In the genomic region with DNA sequence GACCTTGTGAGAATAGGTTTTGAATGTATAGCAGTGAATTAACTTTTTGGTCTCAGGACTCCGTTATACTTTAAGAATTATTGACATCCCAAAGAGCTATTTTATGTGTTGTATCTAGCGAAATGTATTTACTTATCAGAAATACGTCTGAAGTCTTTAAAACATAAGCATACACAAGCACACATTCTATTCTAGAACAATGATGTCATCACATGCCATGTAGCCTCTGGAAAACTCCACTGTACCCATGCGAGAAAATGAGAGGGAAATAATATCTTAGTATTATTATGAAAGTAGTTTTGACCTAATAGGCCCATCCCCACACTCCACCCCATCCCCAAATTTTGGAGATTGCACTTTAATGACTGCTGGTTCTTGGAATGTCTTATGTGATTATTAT, we compare ENCODE assay signal across 9 cellular contexts. TPM values are rescaled to one million over a fixed set of nuclear protein-coding genes. Genes with fewer than 3 reads are reported as not detected.
DNase-seq lines count a peak whose midpoint lies in the region; ATAC-seq, FAIRE-seq and TF ChIP-seq lines count a peak whose summit lies in the region.
"Had no signal": no experiment of that assay in that cellular context is flagged by ENCODE, and none has a peak within 500 bp of the region (broad histone marks: within the 10 kb centered on the region; RNA-seq: fewer than 3 reads in every experiment).

No MANE protein-coding gene starts in this region.

- ATAC-seq in gastrocnemius medialis: peak in 1 of 2 donors; percentile 41

- H3K27ac ChIP-seq in H9 (ENCODE audit: insufficient read length, low read depth, low read length) (no peak overlapping the region), VCaP (peak overlapping the region; percentile 98), gastrocnemius medialis (peak overlapping the region; percentile 90 to 96 (median 94))

- H3K4me1 Mint-ChIP-seq in H9: peaks cover 9 to 22% of the 10 kb centered on the region in 2 experiments

- no peak overlapping the region for H2AK5ac ChIP-seq in H9 (ENCODE audit: insufficient read length, low read length)

- FAIRE-seq in urothelium cell line (lab: Jason Lieb, UNC) (no peak), D721Med (lab: Jason Lieb, UNC) (no peak)
- FAIRE-seq: colon had no signal

- peaks cover 0 to 6% of the 10 kb centered on the region in 2 experiments; a peak in 1 of 5 replicates for H3K9me3 Mint-ChIP-seq in H9

- no peak overlapping the region for H3T11ph ChIP-seq in H9 (ENCODE audit: low read length)

- H4K8ac ChIP-seq in H9 (replicated peaks; ENCODE audit: insufficient read length, low read depth, low read length): no peak overlapping the region

- peaks cover 3% of the 10 kb centered on the region; the same call in 1 of the 2 replicates for H3K79me2 ChIP-seq in H9 (ENCODE audit: insufficient read depth, low read length)

- H3K79me1 ChIP-seq in H9 (ENCODE audit: insufficient read depth, low read depth, low read length, poor library complexity, severe bottlenecking): peaks cover 2% of the 10 kb centered on the region

- H3K4me1 ChIP-seq in H9 (ENCODE audit: insufficient read depth, low read length) (no peaks in the 10 kb centered on the region), gastrocnemius medialis (peaks cover 28% of the 10 kb centered on the region in 2 donors)

- H2BK15ac ChIP-seq in H9 (ENCODE audit: low read depth, low read length): no peak overlapping the region

- WGBS in H9 (ENCODE audit: extremely low coverage, insufficient read length, low lambda C conversion rate): no CpG with 5 or more reads among the region's 4 CpGs

- H3K4ac ChIP-seq in H9 (ENCODE audit: low read depth, low read length): no peak overlapping the region

- no peak overlapping the region for H4K91ac ChIP-seq in H9 (ENCODE audit: insufficient read length, low read depth, low read length)

- H2BK5ac ChIP-seq in H9 (ENCODE audit: insufficient read length, low read length): no peak overlapping the region

- in situ Hi-C loops in gastrocnemius medialis (cut with MboI; ENCODE audit: low sequenced_read_pairs in 4 of 4): no loop called here

- TF ChIP-seq CTCF in H9 (conservative IDR thresholded peaks at IDR 0.05) (no peak), VCaP (conservative IDR thresholded peaks at IDR 0.05) (no peak), fibroblast of the aortic adventitia (IDR thresholded peaks at IDR 0.05; ENCODE audit: insufficient read depth, low read length) (no peak), gastrocnemius medialis (IDR thresholded peaks at IDR 0.05 in 4 of 5, conservative IDR thresholded peaks at IDR 0.05 in 1 of 5) (no peak), D721Med (IDR thresholded peaks at IDR 0.05; ENCODE audit: insufficient read depth, missing control alignments) (no peak)

- peak overlapping the region; percentile 85 to 93; a peak in 3 of 5 replicates for H3K4me3 Mint-ChIP-seq in H9

- H3K36me3 Mint-ChIP-seq in H9 (ENCODE audit: insufficient read depth in 1 of 3, low read depth in 3 of 3): peaks cover 12 to 44% (median 42%) of the 10 kb centered on the region in 3 experiments; a peak in 6 of 7 replicates

- H4K5ac ChIP-seq in H9 (ENCODE audit: insufficient read length, low read depth, low read length): no peak overlapping the region

- no peak for TF ChIP-seq POLR2A in gastrocnemius medialis (IDR thresholded peaks at IDR 0.05)

- H3K27me3 Mint-ChIP-seq in H9 (ENCODE audit: low read depth): peaks cover 31% of the 10 kb centered on the region

- H3K23me2 ChIP-seq in H9 (ENCODE audit: insufficient read length, low read depth, low read length, poor library complexity, severe bottlenecking): peaks cover 9% of the 10 kb centered on the region

- no peak overlapping the region for H3K56ac ChIP-seq in H9 (ENCODE audit: insufficient read length, low read depth, low read length)

- no peak overlapping the region for H2BK120ac ChIP-seq in H9 (ENCODE audit: low read depth, low read length, poor library complexity, severe bottlenecking)

- no peak overlapping the region for H2BK20ac ChIP-seq in H9 (ENCODE audit: low read depth, low read length, poor library complexity, severe bottlenecking)

- H3K4me2 ChIP-seq in H9 (ENCODE audit: insufficient read depth, insufficient read length, low read length): peak overlapping the region; percentile 92

- H3K9ac ChIP-seq in H9 (ENCODE audit: extremely low read depth, insufficient read length, low read length): no peak overlapping the region

- no peak overlapping the region for H2BK12ac ChIP-seq in H9 (ENCODE audit: insufficient read length, low read depth, low read length)

- H2AFZ ChIP-seq in H9 (ENCODE audit: low read length): no peak overlapping the region

- DNase-seq in H9 (no peak), fibroblast of the aortic adventitia (ENCODE audit: low read depth) (peak; percentile 46), gastrocnemius medialis (no peak), NCI-H1436 treated with DMSO at 0.1 percent for 48 hours (lab: John Stamatoyannopoulos, UW) (no peak), activated gamma-delta T cell (lab: John Stamatoyannopoulos, UW) (no peak), urothelium cell line (ENCODE audit: low spot score) (no peak), D721Med (ENCODE audit: insufficient read length, low spot score) (no peak)

- H4K20me1 ChIP-seq in H9 (ENCODE audit: control insufficient read depth, insufficient read depth, insufficient read length): no peaks in the 10 kb centered on the region

- no peak overlapping the region for H3K18ac ChIP-seq in H9 (ENCODE audit: insufficient read length, low read depth, low read length)

- no peak overlapping the region for H3K23ac ChIP-seq in H9 (ENCODE audit: insufficient read length, low read depth, low read length)

- H3K27ac Mint-ChIP-seq in H9: no peak overlapping the region

- peak overlapping the region; percentile 98 for H3K4me3 ChIP-seq in fibroblast of the aortic adventitia (ENCODE audit: low read depth, low read length)
- H3K4me3 ChIP-seq in gastrocnemius medialis: peak overlapping the region; percentile 69 to 97 (median 88)

- no peak overlapping the region for H3K14ac ChIP-seq in H9 (ENCODE audit: insufficient read depth, low read length)

- no peaks in the 10 kb centered on the region for H3K9me3 ChIP-seq in H9 (ENCODE audit: control insufficient read depth, low read depth, low read length)
- H3K9me3 ChIP-seq in gastrocnemius medialis: no peaks in the 10 kb centered on the region

- H3K27me3 ChIP-seq in H9 (ENCODE audit: insufficient read depth, low read length) (no peaks in the 10 kb centered on the region), gastrocnemius medialis (no peaks in the 10 kb centered on the region)

- H3K36me3 ChIP-seq in gastrocnemius medialis: peaks cover 0 to 40% of the 10 kb centered on the region in 2 donors

- intact Hi-C loops in gastrocnemius medialis (cut with DNase I; ENCODE audit: low total_unique reads): loop anchor here (5.0 kb wide), 2 partner anchors 146 to 1224 kb away; partner anchors contain the start of gene SLTM

RNA-seq across cellular contexts. Expression of gene POLR2M, which starts 1.5 kb away (rescaled TPM):
- total RNA-seq in H9 (2021) (59.8 and 67.3 TPM in 2 replicates), fibroblast of the aortic adventitia (ENCODE audit: low replicate concordance) (78.8 and 285 TPM in 2 replicates), gastrocnemius medialis (100 to 1,000 TPM in 2 of 4 donors, 10 to 100 TPM in 2; 40.3 to 145 (median 79.5) TPM)
